In the genomic region with DNA sequence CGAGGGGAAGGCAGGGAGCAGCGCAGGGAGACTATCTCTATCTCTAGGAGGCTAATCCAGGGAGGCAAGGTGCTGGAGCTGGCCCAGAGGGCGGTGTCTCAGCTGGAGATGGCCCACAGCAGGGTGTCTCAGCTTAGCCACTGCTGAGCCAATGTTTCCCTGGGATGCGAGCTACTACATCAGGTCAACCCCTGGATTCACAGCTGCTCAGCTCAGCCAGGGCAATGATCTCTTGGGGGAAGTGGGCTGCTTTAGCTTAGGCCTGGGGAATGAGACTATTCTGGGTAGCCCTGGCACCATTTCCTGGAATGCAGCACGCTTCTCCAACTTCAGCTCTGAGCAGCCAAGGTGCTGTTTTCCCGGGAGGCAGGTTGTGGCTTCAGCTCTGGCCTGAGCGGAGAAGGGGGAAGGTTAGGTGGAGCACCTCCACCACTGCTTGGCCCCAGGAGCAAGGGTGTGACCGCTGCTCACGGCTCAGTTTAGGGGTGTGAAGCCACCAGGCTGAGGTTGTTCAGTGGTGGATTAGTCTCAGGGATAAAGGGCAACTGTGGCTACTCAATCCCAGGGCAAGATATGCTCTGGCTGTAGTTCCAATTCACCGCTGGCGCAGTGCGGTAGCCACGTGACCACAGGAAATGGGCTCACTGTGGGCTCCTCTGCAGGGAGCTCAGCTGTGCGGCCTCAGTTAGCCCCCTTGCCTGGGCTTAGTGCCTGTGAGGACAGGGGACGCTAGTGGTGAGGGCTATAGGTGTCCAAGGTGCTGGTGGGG, we compare ENCODE assay signal across 2 cellular contexts.
TF ChIP-seq lines count a peak whose summit lies in the region.

No MANE protein-coding gene starts in this region.

TF ChIP-seq in HCT116, 20 proteins besides CTCF, POLR2A, EP300 and RAD21:
- TF ChIP-seq ELF1 (IDR thresholded peaks at IDR 0.05; ENCODE audit: borderline replicate concordance, low read depth): no peak
- TF ChIP-seq EZH2 (IDR thresholded peaks at IDR 0.05): no peak
- TF ChIP-seq, protein P1, sequence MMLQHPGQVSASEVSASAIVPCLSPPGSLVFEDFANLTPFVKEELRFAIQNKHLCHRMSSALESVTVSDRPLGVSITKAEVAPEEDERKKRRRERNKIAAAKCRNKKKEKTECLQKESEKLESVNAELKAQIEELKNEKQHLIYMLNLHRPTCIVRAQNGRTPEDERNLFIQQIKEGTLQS (IDR thresholded peaks at IDR 0.05): no peak
- TF ChIP-seq, protein P2, sequence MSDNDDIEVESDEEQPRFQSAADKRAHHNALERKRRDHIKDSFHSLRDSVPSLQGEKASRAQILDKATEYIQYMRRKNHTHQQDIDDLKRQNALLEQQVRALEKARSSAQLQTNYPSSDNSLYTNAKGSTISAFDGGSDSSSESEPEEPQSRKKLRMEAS (IDR thresholded peaks at IDR 0.05): no peak
- no peak for TF ChIP-seq POLR2AphosphoS5 (IDR thresholded peaks at IDR 0.05; ENCODE audit: low read depth, low read length)
- no peak for TF ChIP-seq CEBPB (IDR thresholded peaks at IDR 0.05; ENCODE audit: low read depth)
- TF ChIP-seq ZFX (IDR thresholded peaks at IDR 0.05): no peak
- no peak for TF ChIP-seq EZH2phosphoT487 (IDR thresholded peaks at IDR 0.05; ENCODE audit: borderline replicate concordance)

TF ChIP-seq in K562, 482 proteins besides CTCF, POLR2A, EP300 and RAD21:
- TF ChIP-seq, protein P3, sequence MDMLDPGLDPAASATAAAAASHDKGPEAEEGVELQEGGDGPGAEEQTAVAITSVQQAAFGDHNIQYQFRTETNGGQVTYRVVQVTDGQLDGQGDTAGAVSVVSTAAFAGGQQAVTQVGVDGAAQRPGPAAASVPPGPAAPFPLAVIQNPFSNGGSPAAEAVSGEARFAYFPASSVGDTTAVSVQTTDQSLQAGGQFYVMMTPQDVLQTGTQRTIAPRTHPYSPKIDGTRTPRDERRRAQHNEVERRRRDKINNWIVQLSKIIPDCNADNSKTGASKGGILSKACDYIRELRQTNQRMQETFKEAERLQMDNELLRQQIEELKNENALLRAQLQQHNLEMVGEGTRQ (CRISPR knock-in tag; IDR thresholded peaks at IDR 0.05): peak; percentile 39; the same call in 1 of the 2 replicates
- TF ChIP-seq LCOR (CRISPR knock-in tag; IDR thresholded peaks at IDR 0.05) (no peak), ZNF77 (CRISPR knock-in tag; IDR thresholded peaks at IDR 0.05) (no peak), BACH1 (tag; IDR thresholded peaks at IDR 0.05) (no peak), RAD51 (IDR thresholded peaks at IDR 0.05; ENCODE audit: borderline replicate concordance, low read depth) (peak; percentile 16; the same call in 1 of the 2 replicates), SRF (CRISPR knock-in tag; IDR thresholded peaks at IDR 0.05) (peak in 1 of 2 experiments; percentile 61; a peak in 1 of 4 replicates), ZC3H11A (IDR thresholded peaks at IDR 0.05; ENCODE audit: low read depth, low read length) (no peak), SMAD1 (IDR thresholded peaks at IDR 0.05; ENCODE audit: low read depth, low read length, partially characterized antibody) (no peak), ZNF212 (CRISPR knock-in tag; IDR thresholded peaks at IDR 0.05) (no peak)
- TF ChIP-seq, protein P4, sequence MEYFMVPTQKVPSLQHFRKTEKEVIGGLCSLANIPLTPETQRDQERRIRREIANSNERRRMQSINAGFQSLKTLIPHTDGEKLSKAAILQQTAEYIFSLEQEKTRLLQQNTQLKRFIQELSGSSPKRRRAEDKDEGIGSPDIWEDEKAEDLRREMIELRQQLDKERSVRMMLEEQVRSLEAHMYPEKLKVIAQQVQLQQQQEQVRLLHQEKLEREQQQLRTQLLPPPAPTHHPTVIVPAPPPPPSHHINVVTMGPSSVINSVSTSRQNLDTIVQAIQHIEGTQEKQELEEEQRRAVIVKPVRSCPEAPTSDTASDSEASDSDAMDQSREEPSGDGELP (CRISPR knock-in tag; IDR thresholded peaks at IDR 0.05; ENCODE audit: borderline replicate concordance): peak; percentile 64; the same call in 1 of the 2 replicates
- TF ChIP-seq, protein P5, sequence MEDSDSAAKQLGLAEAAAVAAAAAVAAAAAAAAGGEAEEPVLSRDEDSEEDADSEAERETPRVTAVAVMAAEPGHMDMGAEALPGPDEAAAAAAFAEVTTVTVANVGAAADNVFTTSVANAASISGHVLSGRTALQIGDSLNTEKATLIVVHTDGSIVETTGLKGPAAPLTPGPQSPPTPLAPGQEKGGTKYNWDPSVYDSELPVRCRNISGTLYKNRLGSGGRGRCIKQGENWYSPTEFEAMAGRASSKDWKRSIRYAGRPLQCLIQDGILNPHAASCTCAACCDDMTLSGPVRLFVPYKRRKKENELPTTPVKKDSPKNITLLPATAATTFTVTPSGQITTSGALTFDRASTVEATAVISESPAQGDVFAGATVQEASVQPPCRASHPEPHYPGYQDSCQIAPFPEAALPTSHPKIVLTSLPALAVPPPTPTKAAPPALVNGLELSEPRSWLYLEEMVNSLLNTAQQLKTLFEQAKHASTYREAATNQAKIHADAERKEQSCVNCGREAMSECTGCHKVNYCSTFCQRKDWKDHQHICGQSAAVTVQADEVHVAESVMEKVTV (CRISPR knock-in tag; IDR thresholded peaks at IDR 0.05): no peak
